Comparison of ENCODE assay signal across 15 cellular contexts in the genomic region with DNA sequence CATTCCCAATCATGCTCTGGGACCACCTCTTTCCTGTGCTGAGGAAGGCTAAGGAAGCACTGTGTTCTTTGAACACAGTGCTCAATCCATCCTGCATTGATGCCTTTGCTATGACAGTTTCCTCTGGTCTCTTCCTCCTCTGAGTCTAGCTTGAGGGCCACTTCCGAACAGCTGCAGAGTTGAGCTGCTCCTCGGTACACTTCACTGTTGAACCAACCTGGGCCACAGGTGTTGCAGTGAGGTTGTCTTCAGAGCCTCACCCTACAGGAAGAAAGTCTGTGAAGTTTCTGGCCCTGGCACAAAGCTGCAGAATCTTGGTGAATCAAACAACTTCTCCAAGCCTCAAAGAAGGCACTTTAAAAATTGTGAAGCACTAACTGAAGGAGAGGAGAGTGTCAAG.
DNase-seq lines count a peak whose midpoint lies in the region; ATAC-seq and TF ChIP-seq lines count a peak whose summit lies in the region.
"Had no signal": no experiment of that assay in that cellular context is flagged by ENCODE, and none has a peak within 500 bp of the region (broad histone marks: within the 10 kb centered on the region; RNA-seq: fewer than 3 reads in every experiment).

No MANE protein-coding gene starts in this region.

- H3K36me3 ChIP-seq in OCI-LY1 (ENCODE audit: insufficient read depth, low read length), result no peaks in the 10 kb centered on the region; the same call in 1 of the 2 replicates
- no peaks in the 10 kb centered on the region for H3K36me3 ChIP-seq in Panc1 (ENCODE audit: control insufficient read depth, insufficient read depth, low read length)
- H3K36me3 ChIP-seq in esophagus muscularis mucosa, result no peaks in the 10 kb centered on the region

- 100% methylated on average over 2 of the region's 2 CpGs for WGBS in esophagus muscularis mucosa

- POLR2A ChIA-PET in Panc1 (lab: Charles Lee), result no interaction called here

- no peak for TF ChIP-seq POLR2A in esophagus muscularis mucosa (IDR thresholded peaks at IDR 0.05; ENCODE audit: low read depth)

- no peaks in the 10 kb centered on the region for H3F3A ChIP-seq in OCI-LY1 (ENCODE audit: insufficient read depth, low read length)

- no peak for ATAC-seq in Panc1
- no peak for ATAC-seq in HG03457 (IDR thresholded peaks at IDR 0.05; ENCODE audit: unreplicated experiment)
- no peak for ATAC-seq in GM19035 (IDR thresholded peaks at IDR 0.05; ENCODE audit: unreplicated experiment)
- ATAC-seq in HG03442 (IDR thresholded peaks at IDR 0.05; ENCODE audit: unreplicated experiment), result no peak
- ATAC-seq: GM23338 had no signal

- TF ChIP-seq EP300 in esophagus muscularis mucosa (IDR thresholded peaks at IDR 0.05), result no peak

- no peaks in the 10 kb centered on the region for H3K9me3 ChIP-seq in OCI-LY1 (ENCODE audit: low read length)
- H3K9me3 ChIP-seq in Panc1 (ENCODE audit: control insufficient read depth, insufficient read depth, low read depth, low read length), result no peaks in the 10 kb centered on the region
- no peaks in the 10 kb centered on the region for H3K9me3 ChIP-seq in esophagus muscularis mucosa

- H3K79me2 ChIP-seq in OCI-LY1 (ENCODE audit: insufficient read depth, low read length), result no peaks in the 10 kb centered on the region

- H3K9ac ChIP-seq in OCI-LY1 (ENCODE audit: low read length), result no peak overlapping the region; the same call in 1 of the 2 replicates

- DNase-seq in Panc1 (ENCODE audit: low read depth, low spot score) (no peak), esophagus muscularis mucosa (ENCODE audit: extremely low spot score) (peak; percentile 60), DMS 273 (lab: John Stamatoyannopoulos, UW; ENCODE audit: unreplicated experiment) (no peak)
- DNase-seq: C1 segment of cervical spinal cord; Calu3; CD4-positive, alpha-beta memory T cell; COR-L47; DMS153; DND-41; HCEC 1CT had no signal

- CTCF ChIA-PET in Panc1 (lab: Charles Lee), result no interaction called here

- H3K9me2 ChIP-seq in OCI-LY1 (ENCODE audit: low read depth, low read length), result no peaks in the 10 kb centered on the region

- in situ Hi-C loops in Panc1 (cut with HindIII; ENCODE audit: low pct_unique_long_range_greater_than_20kb, low sequenced_read_pairs), result no loop called here

- TF ChIP-seq CTCF in OCI-LY1 (IDR thresholded peaks at IDR 0.05; ENCODE audit: low read length) (no peak), Panc1 (IDR thresholded peaks at IDR 0.05) (no peak), esophagus muscularis mucosa (IDR thresholded peaks at IDR 0.05) (no peak)

- H3K27ac ChIP-seq in OCI-LY1 (ENCODE audit: low read depth, low read length, poor library complexity, severe bottlenecking), result peak overlapping the region; percentile 31
- peak overlapping the region; percentile 9; the same call in 1 of the 2 replicates for H3K27ac ChIP-seq in Panc1 (ENCODE audit: low read length)
- no peak overlapping the region for H3K27ac ChIP-seq in esophagus muscularis mucosa (replicated peaks in 1 of 4)

- no TSS peak for BruUV-seq in Panc1 (replicated peaks; lab: Mats Ljungman, UMichigan)

- H4K20me1 ChIP-seq in OCI-LY1 (ENCODE audit: insufficient read depth, low read length), result no peaks in the 10 kb centered on the region

- H3K4me1 ChIP-seq in OCI-LY1 (ENCODE audit: insufficient read depth, low read length, severe bottlenecking) (peaks cover 21% of the 10 kb centered on the region), Panc1 (ENCODE audit: control insufficient read depth, insufficient read depth, low read length) (peaks cover 22% of the 10 kb centered on the region), esophagus muscularis mucosa (peaks cover 9 to 35% (median 32%) of the 10 kb centered on the region in 4 donors)

- no peak overlapping the region for H3K4me2 ChIP-seq in OCI-LY1 (ENCODE audit: low read length)
- H3K4me2 ChIP-seq: GM23338 had no signal

- intact Hi-C loops in Panc1 (cut with micrococcal nuclease; ENCODE audit: unreplicated experiment), result no loop called here
- intact Hi-C loops in esophagus muscularis mucosa (cut with DNase I), result loop anchor here (10.0 kb wide), 1 partner anchor 106 kb away; no protein-coding TSS in a partner anchor

- H3K27me3 ChIP-seq in OCI-LY1 (ENCODE audit: insufficient read depth, low read length), result no peaks in the 10 kb centered on the region
- no peaks in the 10 kb centered on the region for H3K27me3 ChIP-seq in Panc1 (ENCODE audit: control insufficient read depth, insufficient read depth, low read length)
- no peaks in the 10 kb centered on the region for H3K27me3 ChIP-seq in esophagus muscularis mucosa

- no peak overlapping the region for H2AFZ ChIP-seq in OCI-LY1 (ENCODE audit: low read length)
- H2AFZ ChIP-seq: GM23338 had no signal

- H3K4me3 ChIP-seq in OCI-LY1 (ENCODE audit: low read depth, low read length, poor library complexity, severe bottlenecking) (no peak overlapping the region), Panc1 (ENCODE audit: low read depth in 2 of 2, low read length in 2 of 2) (no peak overlapping the region), esophagus muscularis mucosa (no peak overlapping the region)
- H3K4me3 ChIP-seq: GM23338 had no signal

Comparison
In these comparisons a context has a peak if more than half of its experiments do, and no peak if none do; other contexts are left out.
1. H3K27ac ChIP-seq: peak in OCI-LY1 (single experiment) and Panc1 (single experiment); none in esophagus muscularis mucosa (0 of 4).